Comparison of ENCODE assay signal across 1 cellular context in the genomic region with DNA sequence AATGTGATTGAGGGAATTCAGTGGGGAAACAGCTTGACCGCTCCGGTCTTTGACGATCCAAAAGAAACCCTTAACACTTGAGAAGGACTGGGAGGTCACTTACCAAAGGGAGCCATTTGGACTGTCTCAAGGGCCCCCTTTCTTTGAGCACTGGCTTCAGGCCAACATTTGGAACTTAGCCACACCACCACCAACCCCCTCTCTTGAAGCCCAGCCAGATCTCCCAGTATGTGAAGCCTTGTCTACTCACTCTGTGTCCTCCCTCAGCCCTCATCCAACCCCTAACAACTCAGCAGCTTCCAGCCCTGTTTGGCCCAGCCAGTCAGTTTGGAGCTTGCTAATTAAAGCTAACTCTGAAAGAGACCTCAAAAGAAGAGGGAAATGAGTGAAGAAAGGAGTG.
TF ChIP-seq lines count a peak whose summit lies in the region.

No MANE protein-coding gene starts in this region.

TF ChIP-seq in HepG2, 621 proteins besides CTCF, POLR2A, EP300 and RAD21:
- TF ChIP-seq MYNN (CRISPR knock-in tag; IDR thresholded peaks at IDR 0.05; ENCODE audit: low read depth) = no peak
- no peak for TF ChIP-seq MTA3 (CRISPR knock-in tag; IDR thresholded peaks at IDR 0.05)
- no peak for TF ChIP-seq ZNF354B (CRISPR knock-in tag; IDR thresholded peaks at IDR 0.05)
- no peak for TF ChIP-seq ZNF3 (CRISPR knock-in tag; IDR thresholded peaks at IDR 0.05)
